In genomic region chr19:49553451-49554271, GRCh38 we compare ENCODE assay signal across 9 cellular contexts. TPM values are rescaled to one million over a fixed set of nuclear protein-coding genes. Genes with fewer than 3 reads are reported as not detected.
DNase-seq lines count a peak whose midpoint lies in the region; ATAC-seq and TF ChIP-seq lines count a peak whose summit lies in the region.
"Had no signal": no experiment of that assay in that cellular context is flagged by ENCODE, and none has a peak within 500 bp of the region (broad histone marks: within the 10 kb centered on the region; RNA-seq: fewer than 3 reads in every experiment).

No MANE protein-coding gene starts in this region.

- no peaks in the 10 kb centered on the region for H3K36me3 ChIP-seq in smooth muscle cell (ENCODE audit: low read depth)

- H3K27me3 ChIP-seq in smooth muscle cell (ENCODE audit: low read depth) = no peaks in the 10 kb centered on the region

- peaks cover 59% of the 10 kb centered on the region for H3K4me1 Mint-ChIP-seq in activated CD4-positive, alpha-beta memory T cell treated with anti-CD3 and anti-CD28 coated beads for 36 hours (ENCODE audit: low read depth)
- H3K4me1 Mint-ChIP-seq in endothelial cell (ENCODE audit: unreplicated experiment) = peaks cover 16% of the 10 kb centered on the region

- no peaks in the 10 kb centered on the region for H3K9me3 Mint-ChIP-seq in activated CD4-positive, alpha-beta memory T cell treated with anti-CD3 and anti-CD28 coated beads for 36 hours
- no peaks in the 10 kb centered on the region for H3K9me3 Mint-ChIP-seq in endothelial cell (ENCODE audit: unreplicated experiment)

- POLR2A ChIA-PET in activated CD4-positive, alpha-beta memory T cell treated with anti-CD3 and anti-CD28 coated beads for 36 hours (lab: Charles Lee) = interaction anchor here (0.6 to 2.4 kb wide), 10 partner anchors 7 to 123 kb away, joined by 3 to 6 read pairs (median 3); partner anchors contain the start of gene PRMT1

- H2AFZ ChIP-seq in smooth muscle cell (ENCODE audit: low read depth) = no peak overlapping the region

- no peak overlapping the region for H3K4me3 ChIP-seq in smooth muscle cell

- H3K36me3 Mint-ChIP-seq in activated CD4-positive, alpha-beta memory T cell treated with anti-CD3 and anti-CD28 coated beads for 36 hours = peaks cover 27% of the 10 kb centered on the region
- peaks cover 15% of the 10 kb centered on the region for H3K36me3 Mint-ChIP-seq in endothelial cell (ENCODE audit: low read depth, unreplicated experiment)

- H3K4me3 Mint-ChIP-seq in activated CD4-positive, alpha-beta memory T cell treated with anti-CD3 and anti-CD28 coated beads for 36 hours = peak overlapping the region; percentile 33
- H3K4me3 Mint-ChIP-seq in endothelial cell (ENCODE audit: unreplicated experiment) = peak overlapping the region; percentile 48

- H3K4me1 ChIP-seq in smooth muscle cell (ENCODE audit: low read depth) = peaks cover 4% of the 10 kb centered on the region

- 79% methylated on average over 9 of the region's 10 CpGs for WGBS in smooth muscle cell (ENCODE audit: low lambda C conversion rate)

- TF ChIP-seq CTCF in endothelial cell (IDR thresholded peaks at IDR 0.05; ENCODE audit: unreplicated experiment) (no peak), smooth muscle cell (IDR thresholded peaks at IDR 0.05; ENCODE audit: borderline replicate concordance, insufficient read depth, poor library complexity, severe bottlenecking) (no peak)

- H3K4me2 ChIP-seq in smooth muscle cell = no peak overlapping the region

- no peaks in the 10 kb centered on the region for H3K9me3 ChIP-seq in smooth muscle cell (replicated peaks; ENCODE audit: low read depth)

- intact Hi-C loops in activated CD4-positive, alpha-beta memory T cell treated with anti-CD3 and anti-CD28 coated beads for 36 hours (cut with micrococcal nuclease) = loop anchor here (1.0 to 2.0 kb wide), 3 partner anchors 11 to 19 kb away; no protein-coding TSS in a partner anchor

- ATAC-seq in GM18519 (IDR thresholded peaks at IDR 0.05; ENCODE audit: low FRiP score, unreplicated experiment) = no peak

- H3K27me3 Mint-ChIP-seq in activated CD4-positive, alpha-beta memory T cell treated with anti-CD3 and anti-CD28 coated beads for 36 hours = no peaks in the 10 kb centered on the region
- H3K27me3 Mint-ChIP-seq in endothelial cell (ENCODE audit: unreplicated experiment) = peaks cover 6% of the 10 kb centered on the region

- no peak overlapping the region for H3K9ac ChIP-seq in smooth muscle cell (ENCODE audit: low read depth)

- H3K27ac ChIP-seq in smooth muscle cell (ENCODE audit: low read depth) = peak overlapping the region; percentile 61

- H3K27ac Mint-ChIP-seq in activated CD4-positive, alpha-beta memory T cell treated with anti-CD3 and anti-CD28 coated beads for 36 hours = peak overlapping the region; percentile 95
- H3K27ac Mint-ChIP-seq in endothelial cell (ENCODE audit: unreplicated experiment) = peak overlapping the region; percentile 34

- H3F3A ChIP-seq in smooth muscle cell (ENCODE audit: low read depth) = peaks cover 13% of the 10 kb centered on the region

- peak; percentile 70 for DNase-seq in EL
- DNase-seq in activated CD4-positive, alpha-beta memory T cell treated with anti-CD3 and anti-CD28 coated beads for 36 hours = peak; percentile 83
- no peak for DNase-seq in endothelial cell (ENCODE audit: low spot score)
- no peak for DNase-seq in smooth muscle cell (lab: John Stamatoyannopoulos, UW; ENCODE audit: unreplicated experiment)
- DNase-seq in cerebellar nuclear complex (lab: John Stamatoyannopoulos, UW) = no peak
- DNase-seq in NCI-H1694 (lab: John Stamatoyannopoulos, UW) = no peak
- DNase-seq in NCI-H2029 (lab: John Stamatoyannopoulos, UW) = no peak
- DNase-seq: NCI-H345 had no signal

- H4K20me1 ChIP-seq in smooth muscle cell (ENCODE audit: low read depth) = peaks cover 30% of the 10 kb centered on the region

- no peaks in the 10 kb centered on the region for H3K79me2 ChIP-seq in smooth muscle cell (ENCODE audit: low read depth)

- CTCF ChIA-PET in activated CD4-positive, alpha-beta memory T cell treated with anti-CD3 and anti-CD28 coated beads for 36 hours (lab: Charles Lee) = interaction anchor here (1.0 to 10.5 kb wide), 5 partner anchors 8 to 127 kb away, joined by 3 to 216 read pairs (median 10); no protein-coding TSS in a partner anchor

RNA-seq across cellular contexts. Expression of gene RCN3, which starts 25.9 kb away (rescaled TPM):
- 1 to 10 TPM; 6.3 to 6.5 TPM for total RNA-seq in activated CD4-positive, alpha-beta memory T cell treated with anti-CD3 and anti-CD28 coated beads for 36 hours
- total RNA-seq in endothelial cell (ENCODE audit: unreplicated experiment) (19.4 TPM), smooth muscle cell (248 and 311 TPM in 2 replicates)
- 773 and 1,078 TPM in 2 replicates for polyA plus RNA-seq in smooth muscle cell

RNA-seq across cellular contexts. Expression of gene NOSIP, which starts 26.7 kb away (rescaled TPM):
- total RNA-seq in activated CD4-positive, alpha-beta memory T cell treated with anti-CD3 and anti-CD28 coated beads for 36 hours = 10 to 100 TPM; 80.3 to 84.3 TPM
- total RNA-seq in endothelial cell (ENCODE audit: unreplicated experiment) (76.3 TPM), smooth muscle cell (45.0 and 55.5 TPM in 2 replicates)
- 95.7 and 134 TPM in 2 replicates for polyA plus RNA-seq in smooth muscle cell

RNA-seq across cellular contexts. Expression of gene PRRG2, which starts 27.5 kb away (rescaled TPM):
- 1 to 10 TPM in 1 of 2 experiments, under 1 TPM in 1; 0.85 to 1.5 TPM for total RNA-seq in activated CD4-positive, alpha-beta memory T cell treated with anti-CD3 and anti-CD28 coated beads for 36 hours
- total RNA-seq in endothelial cell (ENCODE audit: unreplicated experiment) (2.4 TPM), smooth muscle cell (13.5 TPM in 1 of 2 replicates, not detected in the other)
- 0.24 and 1.0 TPM in 2 replicates for polyA plus RNA-seq in smooth muscle cell

RNA-seq across cellular contexts. Expression of gene PRR12, which starts 37.3 kb away (rescaled TPM):
- 10 to 100 TPM; 19.9 to 22.4 TPM for total RNA-seq in activated CD4-positive, alpha-beta memory T cell treated with anti-CD3 and anti-CD28 coated beads for 36 hours
- total RNA-seq in endothelial cell (ENCODE audit: unreplicated experiment) (38.8 TPM), smooth muscle cell (2.9 and 4.5 TPM in 2 replicates)
- 1.7 and 3.2 TPM in 2 replicates for polyA plus RNA-seq in smooth muscle cell

RNA-seq across cellular contexts. Expression of gene FCGRT, which starts 41.2 kb away (rescaled TPM):
- total RNA-seq in activated CD4-positive, alpha-beta memory T cell treated with anti-CD3 and anti-CD28 coated beads for 36 hours = 10 to 100 TPM; 13.2 to 17.2 TPM
- total RNA-seq in endothelial cell (ENCODE audit: unreplicated experiment) (127 TPM), smooth muscle cell (58.1 and 66.1 TPM in 2 replicates)
- polyA plus RNA-seq in smooth muscle cell = 127 and 135 TPM in 2 replicates

Comparison
In these comparisons a context has a peak if more than half of its experiments do, and no peak if none do; other contexts are left out.
1. DNase-seq: peak in EL (single experiment) and activated CD4-positive, alpha-beta memory T cell treated with anti-CD3 and anti-CD28 coated beads for 36 hours (single experiment); none in endothelial cell (single experiment), smooth muscle cell (single experiment), cerebellar nuclear complex (0 of 2), NCI-H1694 (single experiment) and NCI-H2029 (single experiment).
2. RNA of gene RCN3, which starts 25.9 kb away (total RNA-seq): 248 to 311 TPM in smooth muscle cell; 19.4 TPM in endothelial cell (single experiment) and 6.3 to 6.5 TPM in activated CD4-positive, alpha-beta memory T cell treated with anti-CD3 and anti-CD28 coated beads for 36 hours; every median in the first group is over 10 times any median in the second.